ENCODE assay signal across 15 cellular contexts in genomic region chr1:211287218-211287617, GRCh38. TPM values are rescaled to one million over a fixed set of nuclear protein-coding genes. Genes with fewer than 3 reads are reported as not detected.
DNase-seq lines count a peak whose midpoint lies in the region; ATAC-seq and TF ChIP-seq lines count a peak whose summit lies in the region.
"Had no signal": no experiment of that assay in that cellular context is flagged by ENCODE, and none has a peak within 500 bp of the region (broad histone marks: within the 10 kb centered on the region; RNA-seq: fewer than 3 reads in every experiment).

No MANE protein-coding gene starts in this region.

- H2AFZ ChIP-seq in IMR-90 (replicated peaks; ENCODE audit: low read length, poor library complexity) (no peak overlapping the region), osteoblast (ENCODE audit: low read length) (no peak overlapping the region)

- DNase-seq in IMR-90 (no peak), cerebellar cortex (ENCODE audit: low spot score) (peak; percentile 16), osteoblast (ENCODE audit: insufficient read length, low spot score, missing footprints) (peak; percentile 29), SKM-1 (lab: John Stamatoyannopoulos, UW; ENCODE audit: unreplicated experiment) (no peak), ascending aorta (ENCODE audit: low spot score in 2 of 2) (no peak), NCI-H1436 (lab: John Stamatoyannopoulos, UW) (no peak)
- DNase-seq: NCI-H1417 treated with DMSO at 0.1 percent for 48 hours, NCI-H2029 treated with DMSO at 0.1 percent for 48 hours, NCI-H510A treated with DMSO at 0.1 percent for 48 hours, OCI-M1 had no signal

- TF ChIP-seq POLR2A in IMR-90 (IDR thresholded peaks at IDR 0.05; ENCODE audit: low read depth, low read length): no peak

- no peak overlapping the region for H2BK5ac ChIP-seq in IMR-90 (ENCODE audit: low read depth, low read length, poor library complexity, severe bottlenecking)

- H3K27ac ChIP-seq in DOHH2 (ENCODE audit: low read depth, low read length) (no peak overlapping the region), IMR-90 (ENCODE audit: insufficient read depth, low read length) (no peak overlapping the region), osteoblast (ENCODE audit: low read depth, low read length) (no peak overlapping the region), ascending aorta (no peak overlapping the region)
- H3K27ac ChIP-seq: RWPE1, SJSA1 had no signal

- H3K79me2 ChIP-seq in DOHH2 (ENCODE audit: control insufficient read depth, low read length) (no peaks in the 10 kb centered on the region), osteoblast (ENCODE audit: insufficient read depth, low read length) (peaks cover 9% of the 10 kb centered on the region)

- TF ChIP-seq CTCF in DOHH2 (IDR thresholded peaks at IDR 0.05; ENCODE audit: low read depth, low read length, poor library complexity, severe bottlenecking) (no peak), IMR-90 (conservative IDR thresholded peaks at IDR 0.05; ENCODE audit: low read depth, low read length) (no peak), osteoblast (IDR thresholded peaks at IDR 0.05; ENCODE audit: extremely low read depth, low read depth, low read length) (no peak), ascending aorta (IDR thresholded peaks at IDR 0.05) (no peak)

- no peak overlapping the region for H4K8ac ChIP-seq in IMR-90 (ENCODE audit: low read depth in 2 of 2, low read length in 2 of 2)

- no peaks in the 10 kb centered on the region for H3K9me2 ChIP-seq in DOHH2 (replicated peaks; ENCODE audit: control insufficient read depth, low read length)

- H3K79me1 ChIP-seq in IMR-90 (ENCODE audit: low read depth in 1 of 2, low read length in 2 of 2): peaks cover 3 to 10% of the 10 kb centered on the region in 2 experiments

- no peak for TF ChIP-seq RAD21 in IMR-90 (IDR thresholded peaks at IDR 0.05; ENCODE audit: low read length)

- H4K5ac ChIP-seq in IMR-90 (ENCODE audit: low read depth, low read length): no peak overlapping the region

- H4K20me1 ChIP-seq in DOHH2 (ENCODE audit: control insufficient read depth, insufficient read depth, low read depth, low read length) (no peaks in the 10 kb centered on the region; the same call in 1 of the 2 replicates), IMR-90 (ENCODE audit: insufficient read depth, low read length) (no peaks in the 10 kb centered on the region), osteoblast (ENCODE audit: insufficient read depth, low read length) (no peaks in the 10 kb centered on the region)

- WGBS in IMR-90 (ENCODE audit: extremely low coverage in 2 of 2, insufficient read length in 1 of 2), 2 experiments: no CpG with 5 or more reads among the region's 3 CpGs

- peaks cover 4% of the 10 kb centered on the region; the same call in 1 of the 2 replicates for H3F3A ChIP-seq in DOHH2 (ENCODE audit: control insufficient read depth, insufficient read depth)

- CTCF ChIA-PET in IMR-90 (lab: Yijun Ruan, JAX): no interaction called here

- H2AK9ac ChIP-seq in IMR-90 (replicated peaks; ENCODE audit: low read depth, low read length, poor library complexity): no peak overlapping the region

- no peak overlapping the region for H3K14ac ChIP-seq in IMR-90 (replicated peaks; ENCODE audit: low read depth, low read length)

- no peak overlapping the region for H2BK15ac ChIP-seq in IMR-90 (ENCODE audit: low read depth, low read length)

- H2BK120ac ChIP-seq in IMR-90 (ENCODE audit: low read depth, low read length): no peak overlapping the region

- no peak overlapping the region for H3K56ac ChIP-seq in IMR-90 (ENCODE audit: extremely low read depth, insufficient read depth, low read length)

- H3K4me2 ChIP-seq in DOHH2 (ENCODE audit: low read length) (0 out of 2 replicates have a peak overlapping the region, but pooled peaks have one; percentile 0), IMR-90 (ENCODE audit: low read depth, low read length) (no peak overlapping the region), osteoblast (ENCODE audit: insufficient read depth, low read length) (no peak overlapping the region)

- POLR2A ChIA-PET in IMR-90 (lab: Charles Lee; ENCODE audit: unreplicated experiment): no interaction called here

- H3K4me3 ChIP-seq in DOHH2 (ENCODE audit: low read length): no peak overlapping the region
- no peak overlapping the region for H3K4me3 ChIP-seq in IMR-90 (ENCODE audit: insufficient read depth, low read depth, low read length)
- no peak overlapping the region for H3K4me3 ChIP-seq in osteoblast (ENCODE audit: insufficient read depth, low read length)
- no peak overlapping the region for H3K4me3 ChIP-seq in ascending aorta
- H3K4me3 ChIP-seq: BLaER1 treated with 17β-estradiol and CSF1 and Interleukin-3, amounts not matched to agents 10 nM and 100 nM; SJSA1 had no signal

- no peak overlapping the region for H3K23ac ChIP-seq in IMR-90 (ENCODE audit: low read depth, low read length)

- no peaks in the 10 kb centered on the region for H3K9me3 ChIP-seq in DOHH2 (ENCODE audit: control insufficient read depth, insufficient read depth, low read length)
- no peaks in the 10 kb centered on the region for H3K9me3 ChIP-seq in IMR-90 (ENCODE audit: control insufficient read depth, insufficient read depth, low read length)
- H3K9me3 ChIP-seq in osteoblast (ENCODE audit: low read depth, low read length): no peaks in the 10 kb centered on the region
- no peaks in the 10 kb centered on the region for H3K9me3 ChIP-seq in ascending aorta
- H3K9me3 ChIP-seq: BLaER1 treated with 17β-estradiol and CSF1 and Interleukin-3, amounts not matched to agents 10 nM and 100 nM; SJSA1 had no signal

- no peak overlapping the region for H2BK20ac ChIP-seq in IMR-90 (ENCODE audit: low read depth, low read length)

- in situ Hi-C loops in IMR-90 (cut with MboI; ENCODE audit: low sequenced_read_pairs): no loop called here

- no peak overlapping the region for H3K4ac ChIP-seq in IMR-90 (ENCODE audit: low read depth, low read length)

- H3K9me1 ChIP-seq in IMR-90 (ENCODE audit: insufficient read depth, low read length): no peaks in the 10 kb centered on the region

- H3K36me3 ChIP-seq in DOHH2 (ENCODE audit: control insufficient read depth, low read length) (peaks cover 73% of the 10 kb centered on the region), IMR-90 (ENCODE audit: control insufficient read depth, insufficient read depth, low read length) (peaks cover 35% of the 10 kb centered on the region), osteoblast (ENCODE audit: insufficient read depth, low read length) (peaks cover 49% of the 10 kb centered on the region), ascending aorta (peaks cover 57 to 64% of the 10 kb centered on the region in 2 donors)

- H2AK5ac ChIP-seq in IMR-90 (ENCODE audit: low read depth, low read length): no peak overlapping the region

- H3K4me1 ChIP-seq in DOHH2 (ENCODE audit: control insufficient read depth, low read length) (peaks cover 10% of the 10 kb centered on the region), IMR-90 (ENCODE audit: control insufficient read depth, insufficient read depth, low read length) (no peaks in the 10 kb centered on the region), osteoblast (ENCODE audit: insufficient read depth, low read length) (no peaks in the 10 kb centered on the region), ascending aorta (no peaks in the 10 kb centered on the region)
- H3K4me1 ChIP-seq: SJSA1 had no signal

- dilution Hi-C loops in IMR-90 (cut with HindIII; ENCODE audit: low sequenced_read_pairs, unreplicated experiment): no loop called here

- H4K91ac ChIP-seq in IMR-90 (ENCODE audit: insufficient read depth, low read depth, low read length): no peak overlapping the region

- no TSS peak for BruUV-seq in IMR-90 (replicated peaks; lab: Mats Ljungman, UMichigan)

- ATAC-seq in IMR-90 (ENCODE audit: low read depth) (no peak), HG03460 (IDR thresholded peaks at IDR 0.05; ENCODE audit: unreplicated experiment) (no peak)

- H3K18ac ChIP-seq in IMR-90 (ENCODE audit: low read depth, low read length): no peak overlapping the region

- intact Hi-C loops in IMR-90 (cut with micrococcal nuclease) (no loop called here), ascending aorta (cut with DNase I) (no loop called here)

- no peak overlapping the region for H3K9ac ChIP-seq in IMR-90 (ENCODE audit: low read depth, low read length)
- H3K9ac ChIP-seq: BLaER1 treated with 17β-estradiol and CSF1 and Interleukin-3, amounts not matched to agents 10 nM and 100 nM had no signal

- H3K27me3 ChIP-seq in DOHH2 (ENCODE audit: control insufficient read depth, low read length) (no peaks in the 10 kb centered on the region), IMR-90 (ENCODE audit: control insufficient read depth, insufficient read depth, low read length) (no peaks in the 10 kb centered on the region), osteoblast (ENCODE audit: insufficient read depth, low read length) (no peaks in the 10 kb centered on the region), ascending aorta (no peaks in the 10 kb centered on the region)
- H3K27me3 ChIP-seq: BLaER1 treated with 17β-estradiol and CSF1 and Interleukin-3, amounts not matched to agents 10 nM and 100 nM; SJSA1 had no signal

TF ChIP-seq in IMR-90, 13 proteins besides CTCF, POLR2A, EP300 and RAD21 (continues in another document):
- TF ChIP-seq MAFK (IDR thresholded peaks at IDR 0.05; ENCODE audit: low read depth, low read length) (peak; percentile 93), RCOR1 (IDR thresholded peaks at IDR 0.05; ENCODE audit: insufficient replicate concordance, low read length) (no peak), CEBPB (IDR thresholded peaks at IDR 0.05; ENCODE audit: low read depth, low read length) (no peak), FOS (IDR thresholded peaks at IDR 0.05; ENCODE audit: low read depth, low read length) (no peak), RFX5 (IDR thresholded peaks at IDR 0.05; ENCODE audit: low read depth, low read length) (no peak)
- TF ChIP-seq, protein P1, sequence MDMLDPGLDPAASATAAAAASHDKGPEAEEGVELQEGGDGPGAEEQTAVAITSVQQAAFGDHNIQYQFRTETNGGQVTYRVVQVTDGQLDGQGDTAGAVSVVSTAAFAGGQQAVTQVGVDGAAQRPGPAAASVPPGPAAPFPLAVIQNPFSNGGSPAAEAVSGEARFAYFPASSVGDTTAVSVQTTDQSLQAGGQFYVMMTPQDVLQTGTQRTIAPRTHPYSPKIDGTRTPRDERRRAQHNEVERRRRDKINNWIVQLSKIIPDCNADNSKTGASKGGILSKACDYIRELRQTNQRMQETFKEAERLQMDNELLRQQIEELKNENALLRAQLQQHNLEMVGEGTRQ (IDR thresholded peaks at IDR 0.05; ENCODE audit: low read depth, low read length): no peak

RNA-seq across cellular contexts. Expression of gene RCOR3, which starts 28.1 kb away (rescaled TPM):
- total RNA-seq in IMR-90 (2012; rRNA removed): 8.1 and 11.9 TPM in 2 replicates
- 15.0 and 16.4 TPM in 2 replicates for polyA plus RNA-seq in IMR-90 (2012; rRNA removed)
- 9.3 and 9.5 TPM in 2 replicates for polyA plus RNA-seq in IMR-90 (2012; cell fraction: cytosol; rRNA removed)
- 46.4 and 90.6 TPM in 2 replicates for polyA plus RNA-seq in IMR-90 (2012; cell fraction: nucleus; rRNA removed; ENCODE audit: low replicate concordance)
- 39.8 and 51.3 TPM in 2 replicates for total RNA-seq in osteoblast
- total RNA-seq in ascending aorta: 10.3 TPM

RNA-seq across cellular contexts. Expression of gene TRAF5, which starts 39.4 kb away (rescaled TPM):
- 10.0 and 13.1 TPM in 2 replicates for total RNA-seq in IMR-90 (2012; rRNA removed)
- polyA plus RNA-seq in IMR-90 (2012; rRNA removed): 11.0 and 14.7 TPM in 2 replicates
- 2.9 and 4.3 TPM in 2 replicates for polyA plus RNA-seq in IMR-90 (2012; cell fraction: cytosol; rRNA removed)
- polyA plus RNA-seq in IMR-90 (2012; cell fraction: nucleus; rRNA removed; ENCODE audit: low replicate concordance): 21.7 and 89.3 TPM in 2 replicates
- total RNA-seq in osteoblast: 15.9 and 17.4 TPM in 2 replicates
- total RNA-seq in ascending aorta: 3.9 TPM

Comparison
In these comparisons a context has a peak if more than half of its experiments do, and no peak if none do; other contexts are left out.
1. DNase-seq: peak in cerebellar cortex (single experiment) and osteoblast (single experiment); none in IMR-90 (single experiment), SKM-1 (single experiment), ascending aorta (0 of 2) and NCI-H1436 (single experiment).